ENCODE assay signal across 18 cellular contexts in the genomic region with DNA sequence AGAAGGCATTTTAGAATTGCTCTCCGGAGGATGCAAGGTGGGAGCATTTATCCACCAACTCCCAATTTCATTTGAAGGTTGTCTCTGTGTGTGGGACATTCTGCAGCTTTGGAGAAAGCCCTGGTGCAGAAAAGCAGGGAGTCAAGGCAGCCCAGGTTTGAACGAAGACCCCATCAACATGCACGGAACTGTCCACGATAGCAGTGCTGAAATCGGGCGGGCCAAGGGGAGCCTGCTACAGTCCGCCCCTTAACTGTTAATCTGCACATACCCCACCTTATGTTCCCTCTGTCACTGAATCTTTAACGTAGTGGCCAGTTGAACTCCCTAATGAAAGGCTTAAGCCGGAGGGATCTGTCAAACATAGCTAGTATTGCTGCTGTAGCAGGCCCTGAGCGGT.
"Had no signal": no experiment of that assay in that cellular context is flagged by ENCODE, and none has a peak within 500 bp of the region (broad histone marks: within the 10 kb centered on the region; RNA-seq: fewer than 3 reads in every experiment).

No MANE protein-coding gene starts in this region.

- H3K9me3 ChIP-seq: esophagus squamous epithelium, pancreas, thoracic aorta, upper lobe of right lung had no signal

- ATAC-seq: pancreas, upper lobe of right lung had no signal

- H3K27me3 ChIP-seq: brain microvascular endothelial cell, pancreas, upper lobe of right lung had no signal

- H3K4me3 Mint-ChIP-seq: activated B cell treated with CpG ODN at 0.5 μM for 24 hours; central memory CD8-positive, alpha-beta T cell; neural crest cell; T-helper 1 cell treated with Interleukin-12 subunit alpha and Interleukin-12 subunit beta and Interleukin-4 antibody, amounts not matched to agents 30 μg/mL and 1 μg/mL, for 36 hours had no signal

- H3K4me1 Mint-ChIP-seq: activated B cell treated with CpG ODN at 0.5 μM for 24 hours; central memory CD8-positive, alpha-beta T cell; neural crest cell had no signal

- H3K27ac Mint-ChIP-seq: activated B cell treated with CpG ODN at 0.5 μM for 24 hours; T-helper 1 cell treated with Interleukin-12 subunit alpha and Interleukin-12 subunit beta and Interleukin-4 antibody, amounts not matched to agents 30 μg/mL and 1 μg/mL, for 36 hours had no signal

- H3K36me3 ChIP-seq: brain microvascular endothelial cell, esophagus squamous epithelium, pancreas, thoracic aorta, upper lobe of right lung had no signal

- H3K9me3 Mint-ChIP-seq: activated B cell treated with CpG ODN at 0.5 μM for 24 hours; central memory CD8-positive, alpha-beta T cell; T-helper 1 cell treated with Interleukin-12 subunit alpha and Interleukin-12 subunit beta and Interleukin-4 antibody, amounts not matched to agents 30 μg/mL and 1 μg/mL, for 36 hours had no signal

- H3K4me3 ChIP-seq: coronary artery, esophagus squamous epithelium, pancreas, thoracic aorta, upper lobe of right lung had no signal

- DNase-seq: activated B cell treated with CpG ODN at 0.5 μM for 24 hours; activated CD4-positive, alpha-beta T cell treated with anti-CD3 and anti-CD28 coated beads for 48 hours; activated CD8-positive, alpha-beta memory T cell treated with anti-CD3 and anti-CD28 coated beads for 24 hours; anterior cingulate cortex; brain microvascular endothelial cell; esophagus squamous epithelium; hippocampal formation; kidney glomerular epithelial cell; midbrain; pancreas; stimulated activated CD4-positive, alpha-beta T cell treated with anti-CD3 and anti-CD28 coated beads, Interleukin-12 subunit alpha, Interleukin-12 subunit beta, amount 100 ng/mL, for 4 hours; stimulated activated CD4-positive, alpha-beta T cell treated with anti-CD3 and anti-CD28 coated beads, Interleukin-2, amount 100 ng/mL, for 24 hours; upper lobe of right lung had no signal

- H3K27ac ChIP-seq: brain microvascular endothelial cell, coronary artery, esophagus squamous epithelium, pancreas, thoracic aorta, upper lobe of right lung had no signal

- H3K4me1 ChIP-seq: esophagus squamous epithelium, pancreas, upper lobe of right lung had no signal

- FAIRE-seq: pancreas had no signal
